17 cellular contexts compared by ENCODE assay signal in the genomic region with DNA sequence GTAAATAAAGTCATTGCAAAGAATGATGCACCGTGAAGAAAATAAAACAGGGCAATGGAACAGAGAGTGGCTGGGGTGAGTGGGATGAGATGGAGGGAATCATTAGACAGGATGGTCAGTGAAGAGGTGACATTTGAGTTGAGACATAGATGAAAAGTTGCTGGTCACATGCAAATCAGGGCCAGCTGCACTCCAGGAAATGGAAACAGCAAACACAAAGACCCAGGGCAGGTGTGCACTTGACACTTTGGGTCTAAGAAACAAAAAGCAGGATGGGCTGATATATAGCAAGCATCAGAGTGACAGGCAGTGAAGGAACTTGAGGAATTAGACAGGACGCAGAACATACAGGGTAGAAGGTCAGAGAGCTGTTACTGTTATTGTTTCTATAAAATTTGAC.
DNase-seq lines count a peak whose midpoint lies in the region; ATAC-seq and TF ChIP-seq lines count a peak whose summit lies in the region.
"Had no signal": no experiment of that assay in that cellular context is flagged by ENCODE, and none has a peak within 500 bp of the region (broad histone marks: within the 10 kb centered on the region; RNA-seq: fewer than 3 reads in every experiment).

No MANE protein-coding gene starts in this region.

- H3K36me3 Mint-ChIP-seq in IgD-negative memory B cell: peaks cover 13% of the 10 kb centered on the region

- H3K4me1 Mint-ChIP-seq in IgD-negative memory B cell: peaks cover 16 to 23% (median 16%) of the 10 kb centered on the region in 3 donors

- no peaks in the 10 kb centered on the region for H3K27me3 ChIP-seq in H7 (ENCODE audit: control insufficient read depth, insufficient read depth, low read length)
- H3K27me3 ChIP-seq: BE2C, MG63 had no signal

- DNase-seq in GM12864 (ENCODE audit: low read depth) (peak; percentile 15), GM03348 (ENCODE audit: low spot score) (no peak), H7 (no peak), NOMO-1 treated with DMSO at 0.1 percent for 48 hours (lab: John Stamatoyannopoulos, UW; ENCODE audit: unreplicated experiment) (no peak), islet precursor cell (no peak)
- DNase-seq: activated CD4-positive, alpha-beta T cell treated with anti-CD3 and anti-CD28 coated beads for 48 hours; BE2C; dorsolateral prefrontal cortex; EL; mammary epithelial cell; MG63; nucleus accumbens had no signal

- peak; percentile 73 for ATAC-seq in GM19043 (IDR thresholded peaks at IDR 0.05; ENCODE audit: low read depth, unreplicated experiment)
- peak; percentile 86 for ATAC-seq in GM21825 (IDR thresholded peaks at IDR 0.05; ENCODE audit: unreplicated experiment)
- ATAC-seq: activated T-helper 17 cell treated with anti-CD3 and anti-CD28 coated beads, Interleukin-2, amount 50 U/mL, for 72 hours; Panc1 had no signal

- H3K9me3 Mint-ChIP-seq in IgD-negative memory B cell: no peaks in the 10 kb centered on the region
- H3K9me3 Mint-ChIP-seq: activated T-helper 17 cell treated with anti-CD3 and anti-CD28 coated beads, Interleukin-2, amount 50 U/mL, for 72 hours had no signal

- H3K4me3 Mint-ChIP-seq in IgD-negative memory B cell: peak overlapping the region in 1 of 4 donors; percentile 23
- H3K4me3 Mint-ChIP-seq: activated T-helper 17 cell treated with anti-CD3 and anti-CD28 coated beads, Interleukin-2, amount 50 U/mL, for 72 hours had no signal

- H3K27ac Mint-ChIP-seq in IgD-negative memory B cell: peak overlapping the region in 2 of 3 donors; percentile 17 to 78
- H3K27ac Mint-ChIP-seq: activated T-helper 17 cell treated with anti-CD3 and anti-CD28 coated beads, Interleukin-2, amount 50 U/mL, for 72 hours had no signal

- no peaks in the 10 kb centered on the region for H3K36me3 ChIP-seq in H7 (replicated peaks; ENCODE audit: control insufficient read depth, insufficient read depth, low read length)
- H3K36me3 ChIP-seq: BE2C, MG63 had no signal

- H3K27me3 Mint-ChIP-seq in IgD-negative memory B cell: no peaks in the 10 kb centered on the region
- H3K27me3 Mint-ChIP-seq: activated T-helper 17 cell treated with anti-CD3 and anti-CD28 coated beads, Interleukin-2, amount 50 U/mL, for 72 hours had no signal

- no peak overlapping the region for H3K4me3 ChIP-seq in GM12864 (ENCODE audit: low read depth, low read length)
- H3K4me3 ChIP-seq in H7 (ENCODE audit: insufficient read depth, low read depth, low read length): no peak overlapping the region
- H3K4me3 ChIP-seq: dorsolateral prefrontal cortex, MG63 had no signal

- no peak for TF ChIP-seq CTCF in GM12864 (IDR thresholded peaks at IDR 0.05; ENCODE audit: low read depth, low read length, missing control alignments)
